19 cellular contexts compared by ENCODE assay signal in genomic region chr11:118059231-118059940, GRCh38. TPM values are rescaled to one million over a fixed set of nuclear protein-coding genes. Genes with fewer than 3 reads are reported as not detected.
A peak's percentile ranks its signal among the peaks of the same experiment; 100 is the strongest.
DNase-seq lines count a peak whose midpoint lies in the region; ATAC-seq and TF ChIP-seq lines count a peak whose summit lies in the region.
"Had no signal": no experiment of that assay in that cellular context is flagged by ENCODE, and none has a peak within 500 bp of the region (broad histone marks: within the 10 kb centered on the region; RNA-seq: fewer than 3 reads in every experiment).

No MANE protein-coding gene starts in this region.

- TF ChIP-seq POLR2A in sigmoid colon (IDR thresholded peaks at IDR 0.05) = no peak

- H3K36me3 ChIP-seq in MG63 = no peaks in the 10 kb centered on the region
- H3K36me3 ChIP-seq in sigmoid colon = no peaks in the 10 kb centered on the region
- H3K36me3 ChIP-seq: BLaER1 had no signal

- H3K27me3 ChIP-seq in MG63 (no peaks in the 10 kb centered on the region), sigmoid colon (no peaks in the 10 kb centered on the region)
- H3K27me3 ChIP-seq: BLaER1 had no signal

- no peaks in the 10 kb centered on the region for H3K4me1 ChIP-seq in sigmoid colon
- H3K4me1 ChIP-seq: BLaER1 had no signal

- WGBS in sigmoid colon, 2 donors = 91 to 93% methylated on average over 11 of the region's 11 CpGs

- peak; percentile 4 for DNase-seq in activated CD8-positive, alpha-beta memory T cell treated with anti-CD3 and anti-CD28 coated beads, Interleukin-2, amount 50 U/mL, for 4 hours
- no peak for DNase-seq in activated CD8-positive, alpha-beta memory T cell treated with anti-CD3 and anti-CD28 coated beads, Interleukin-2, amount 50 U/mL, for 48 hours
- DNase-seq in MG63 (peak; percentile 52), mesenteric fat pad (ENCODE audit: low spot score) (peak; percentile 62), sigmoid colon (peak; percentile 46), NCI-H187 (lab: John Stamatoyannopoulos, UW) (no peak), KG1 (lab: John Stamatoyannopoulos, UW) (no peak)
- DNase-seq: 8988T, GDM1, MV-4-11, NCI-H1417 treated with DMSO at 0.1 percent for 48 hours, NCI-H2029, NCI-H2171, NCI-H446 had no signal

- no peaks in the 10 kb centered on the region for H3K9me3 ChIP-seq in MG63
- H3K9me3 ChIP-seq in sigmoid colon = no peaks in the 10 kb centered on the region
- H3K9me3 ChIP-seq: BLaER1 had no signal

- no peak for TF ChIP-seq EP300 in sigmoid colon (IDR thresholded peaks at IDR 0.05)

- no peak for TF ChIP-seq CTCF in sigmoid colon (IDR thresholded peaks at IDR 0.05)

- no peak overlapping the region for H3K27ac ChIP-seq in sigmoid colon
- H3K27ac ChIP-seq: BLaER1 had no signal

- ATAC-seq in GM19455 (IDR thresholded peaks at IDR 0.05; ENCODE audit: unreplicated experiment) = no peak
- ATAC-seq: GM23338, PC-3 had no signal

- H3K4me3 ChIP-seq in MG63 (no peak overlapping the region), sigmoid colon (no peak overlapping the region)
- H3K4me3 ChIP-seq: BLaER1, GM12878, GM23338 had no signal

- intact Hi-C loops in sigmoid colon (cut with DNase I) = no loop called here

RNA-seq across cellular contexts. Expression of gene TMPRSS4, which starts 17.5 kb away (rescaled TPM):
- total RNA-seq in MG63 (2014; rRNA removed; shearing (Covaris generic); ENCODE audit: low replicate concordance) = not detected in 2 replicates
- total RNA-seq in mesenteric fat pad = not detected
- 1 to 10 TPM in 1 of 4 donors, not detected in 3; 1.4 TPM for total RNA-seq in sigmoid colon
- 100 to 1,000 TPM in 2 of 3 donors, 10 to 100 TPM in 1; 68.5 to 134 (median 101) TPM for polyA plus RNA-seq in sigmoid colon

RNA-seq across cellular contexts. Expression of gene SMIM35, which starts 27.4 kb away (rescaled TPM):
- not detected in 2 replicates for total RNA-seq in MG63 (2014; rRNA removed; shearing (Covaris generic); ENCODE audit: low replicate concordance)
- total RNA-seq in mesenteric fat pad (not detected), sigmoid colon (not detected)
- under 1 TPM in 1 of 3 donors, not detected in 2; 0.28 TPM for polyA plus RNA-seq in sigmoid colon
- total RNA-seq: GM12878, GM23338, PC-3 had no signal
- polyA plus RNA-seq: GM23338 had no signal

Comparison
In these comparisons a context has a peak if more than half of its experiments do, and no peak if none do; other contexts are left out.
1. DNase-seq: peak in activated CD8-positive, alpha-beta memory T cell treated with anti-CD3 and anti-CD28 coated beads, Interleukin-2, amount 50 U/mL, for 4 hours (single experiment), MG63 (single experiment), mesenteric fat pad (single experiment) and sigmoid colon (single experiment); none in activated CD8-positive, alpha-beta memory T cell treated with anti-CD3 and anti-CD28 coated beads, Interleukin-2, amount 50 U/mL, for 48 hours (single experiment), NCI-H187 (0 of 2) and KG1 (single experiment).